Comparison of ENCODE assay signal across 18 cellular contexts in the genomic region with DNA sequence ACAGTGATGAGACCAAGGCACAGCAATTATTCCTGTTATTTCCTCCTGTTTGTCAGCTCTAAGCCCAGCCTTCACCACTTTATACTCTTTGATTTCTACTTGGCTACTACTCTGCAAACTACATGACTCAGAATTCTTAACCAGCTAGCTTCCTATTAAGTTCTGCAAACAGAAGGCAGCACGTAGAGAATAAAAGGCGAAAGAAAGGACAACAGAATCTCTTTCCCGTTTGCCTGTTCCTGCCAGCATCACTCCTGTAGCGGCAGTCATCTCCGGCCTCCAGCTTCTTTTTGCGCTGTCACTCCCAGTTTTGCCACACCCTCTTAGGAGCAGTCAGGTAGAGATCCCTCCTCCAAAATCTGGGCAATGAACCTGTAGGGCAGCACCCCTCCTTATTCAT. TPM values are rescaled to one million over a fixed set of nuclear protein-coding genes. Genes with fewer than 3 reads are reported as not detected.
DNase-seq lines count a peak whose midpoint lies in the region; ATAC-seq and TF ChIP-seq lines count a peak whose summit lies in the region.
"Had no signal": no experiment of that assay in that cellular context is flagged by ENCODE, and none has a peak within 500 bp of the region (broad histone marks: within the 10 kb centered on the region; RNA-seq: fewer than 3 reads in every experiment).

No MANE protein-coding gene starts in this region.

- H3K4me3 Mint-ChIP-seq in endothelial cell (ENCODE audit: unreplicated experiment) (no peak overlapping the region), nephron progenitor cell (no peak overlapping the region), Caco-2 (ENCODE audit: unreplicated experiment) (no peak overlapping the region)
- H3K4me3 Mint-ChIP-seq: activated T-cell treated with anti-CD3 and anti-CD28 coated beads, Interleukin-2, amount 50 U/mL, for 24 hours; stimulated activated naive CD8-positive, alpha-beta T cell treated with anti-CD3 and anti-CD28 coated beads, Interleukin-15, amount 100 ng/mL, for 72 hours had no signal

- intact Hi-C loops in Caco-2 (cut with micrococcal nuclease; ENCODE audit: unreplicated experiment) (no loop called here), tibial artery (cut with DNase I; ENCODE audit: low total_unique reads) (no loop called here)

- H3K27me3 Mint-ChIP-seq in endothelial cell (ENCODE audit: unreplicated experiment) (no peaks in the 10 kb centered on the region), nephron progenitor cell (ENCODE audit: low read depth, poor library complexity) (no peaks in the 10 kb centered on the region), Caco-2 (ENCODE audit: insufficient read depth, unreplicated experiment) (peaks cover 4% of the 10 kb centered on the region)

- H3K36me3 Mint-ChIP-seq in endothelial cell (ENCODE audit: low read depth, unreplicated experiment) (no peaks in the 10 kb centered on the region), nephron progenitor cell (ENCODE audit: low read depth) (peaks cover 11% of the 10 kb centered on the region), Caco-2 (ENCODE audit: insufficient read depth, unreplicated experiment) (no peaks in the 10 kb centered on the region)

- BruUV-seq in Caco-2 (replicated peaks; lab: Mats Ljungman, UMichigan) = no TSS peak

- no peaks in the 10 kb centered on the region for H3K27me3 ChIP-seq in Caco-2 (replicated peaks; ENCODE audit: control insufficient read depth, insufficient read depth, low read length)
- H3K27me3 ChIP-seq in tibial artery = no peaks in the 10 kb centered on the region
- H3K27me3 ChIP-seq: brain microvascular endothelial cell had no signal

- H3K9me3 Mint-ChIP-seq in endothelial cell (ENCODE audit: unreplicated experiment) (no peaks in the 10 kb centered on the region), nephron progenitor cell (peaks cover 13% of the 10 kb centered on the region), Caco-2 (ENCODE audit: unreplicated experiment) (peaks cover 9% of the 10 kb centered on the region)
- H3K9me3 Mint-ChIP-seq: activated T-cell treated with anti-CD3 and anti-CD28 coated beads, Interleukin-2, amount 50 U/mL, for 24 hours had no signal

- H3K9me3 ChIP-seq in Caco-2 (no peaks in the 10 kb centered on the region), tibial artery (no peaks in the 10 kb centered on the region)

- CTCF ChIA-PET in Caco-2 (lab: Charles Lee) = no interaction called here

- H3K4me1 Mint-ChIP-seq in endothelial cell (ENCODE audit: unreplicated experiment) = peaks cover 45% of the 10 kb centered on the region
- peaks cover 42% of the 10 kb centered on the region for H3K4me1 Mint-ChIP-seq in nephron progenitor cell
- H3K4me1 Mint-ChIP-seq in Caco-2 (ENCODE audit: low read depth, unreplicated experiment) = no peaks in the 10 kb centered on the region
- H3K4me1 Mint-ChIP-seq: stimulated activated naive CD8-positive, alpha-beta T cell treated with anti-CD3 and anti-CD28 coated beads, Interleukin-15, amount 100 ng/mL, for 72 hours had no signal

- peak overlapping the region; percentile 62 for H3K27ac Mint-ChIP-seq in endothelial cell (ENCODE audit: unreplicated experiment)
- peak overlapping the region; percentile 66 for H3K27ac Mint-ChIP-seq in nephron progenitor cell
- no peak overlapping the region for H3K27ac Mint-ChIP-seq in Caco-2 (ENCODE audit: unreplicated experiment)
- H3K27ac Mint-ChIP-seq: activated T-cell treated with anti-CD3 and anti-CD28 coated beads, Interleukin-2, amount 50 U/mL, for 24 hours had no signal

- H3K4me3 ChIP-seq in Caco-2 (ENCODE audit: low read depth, low read length) (no peak overlapping the region), tibial artery (no peak overlapping the region)

- H3K27ac ChIP-seq in tibial artery = peak overlapping the region in 1 of 2 donors; percentile 30
- H3K27ac ChIP-seq: brain microvascular endothelial cell, epithelial cell of prostate had no signal

- H3K4me1 ChIP-seq in Caco-2 = no peaks in the 10 kb centered on the region
- peaks cover 0 to 52% (median 18%) of the 10 kb centered on the region in 4 donors for H3K4me1 ChIP-seq in tibial artery

- POLR2A ChIA-PET in Caco-2 (lab: Charles Lee) = no interaction called here

- DNase-seq in EH (ENCODE audit: low read depth) = peak; percentile 49
- peak; percentile 45 for DNase-seq in NCI-H2196 treated with DMSO at 0.1 percent for 48 hours (lab: John Stamatoyannopoulos, UW; ENCODE audit: unreplicated experiment)
- DNase-seq in endothelial cell (ENCODE audit: low spot score) = no peak
- DNase-seq in nephron progenitor cell = no peak
- DNase-seq in Caco-2 = no peak
- DNase-seq in tibial artery = no peak
- no peak for DNase-seq in NCI-H1048 (lab: John Stamatoyannopoulos, UW)
- DNase-seq: activated CD4-positive, CD25-positive, alpha-beta regulatory T cell; activated T-cell treated with anti-CD3 and anti-CD28 coated beads, Interleukin-2, amount 50 U/mL, for 24 hours; brain microvascular endothelial cell; DND-41; left cardiac atrium; NCI-H2107; nucleus accumbens; stimulated activated CD4-positive, alpha-beta T cell treated with anti-CD3 and anti-CD28 coated beads, Interleukin-4, amount 100 ng/mL, for 1 hour; stimulated activated naive CD8-positive, alpha-beta T cell treated with anti-CD3 and anti-CD28 coated beads, Interleukin-15, amount 100 ng/mL, for 72 hours had no signal

- ATAC-seq in GM21360 (IDR thresholded peaks at IDR 0.05; ENCODE audit: unreplicated experiment) = no peak
- ATAC-seq: left cardiac atrium; stimulated activated naive CD8-positive, alpha-beta T cell treated with anti-CD3 and anti-CD28 coated beads, Interleukin-15, amount 100 ng/mL, for 72 hours had no signal

- H3K36me3 ChIP-seq in Caco-2 (ENCODE audit: control insufficient read depth, insufficient read depth, low read length) (no peaks in the 10 kb centered on the region), tibial artery (no peaks in the 10 kb centered on the region)
- H3K36me3 ChIP-seq: brain microvascular endothelial cell had no signal

- TF ChIP-seq CTCF in endothelial cell (IDR thresholded peaks at IDR 0.05; ENCODE audit: unreplicated experiment) = no peak
- no peak for TF ChIP-seq CTCF in nephron progenitor cell (IDR thresholded peaks at IDR 0.05)
- no peak for TF ChIP-seq CTCF in Caco-2 (IDR thresholded peaks at IDR 0.05; ENCODE audit: insufficient read depth in 1 of 2, low read depth in 1 of 2, low read length in 1 of 2, severe bottlenecking in 1 of 2, unreplicated experiment in 1 of 2)
- no peak for TF ChIP-seq CTCF in tibial artery (IDR thresholded peaks at IDR 0.05)

RNA-seq across cellular contexts. Expression of gene DPYSL3, which starts 29.9 kb away (rescaled TPM):
- 27.6 TPM for total RNA-seq in endothelial cell (ENCODE audit: unreplicated experiment)
- total RNA-seq in Caco-2 (2022) = 106 and 109 TPM in 2 replicates

Comparison
In these comparisons a context has a peak if more than half of its experiments do, and no peak if none do; other contexts are left out.
1. DNase-seq: peak in EH (single experiment) and NCI-H2196 treated with DMSO at 0.1 percent for 48 hours (single experiment); none in endothelial cell (single experiment), nephron progenitor cell (single experiment), Caco-2 (0 of 2), tibial artery (0 of 2) and NCI-H1048 (single experiment).